In the genomic region with DNA sequence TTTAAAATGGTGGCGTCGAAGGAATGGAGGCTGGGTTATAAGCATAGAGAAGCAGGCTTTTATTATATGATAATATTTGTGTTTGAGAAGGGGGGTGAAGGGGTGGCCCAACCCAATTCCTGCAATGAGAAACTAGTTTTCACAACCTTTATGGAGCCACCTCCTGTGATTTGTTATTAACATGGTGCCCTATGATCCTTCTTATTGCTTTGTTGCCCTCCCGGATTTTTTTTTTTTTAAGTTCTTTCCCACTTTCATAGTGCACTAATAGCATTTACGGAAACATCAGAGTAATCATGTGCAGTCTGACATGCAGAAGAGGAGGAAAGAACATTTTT, we compare ENCODE assay signal across 1 cellular context.
TF ChIP-seq lines count a peak whose summit lies in the region.

No MANE protein-coding gene starts in this region.

TF ChIP-seq in HEK293, 187 proteins besides CTCF, POLR2A, EP300 and RAD21 (continued from another document and continues in another):
- TF ChIP-seq OSR2 (tag by site-specific recombination; IDR thresholded peaks at IDR 0.05) (peak; percentile 55; the same call in 1 of the 2 replicates), BCL11A (tag by site-specific recombination; IDR thresholded peaks at IDR 0.05; ENCODE audit: low read depth) (0 out of 2 replicates have a peak, but pooled peaks have one; percentile 68), ZFP69B (tag by site-specific recombination; IDR thresholded peaks at IDR 0.05) (no peak), SP3 (tag by site-specific recombination; IDR thresholded peaks at IDR 0.05) (0 out of 2 replicates have a peak, but pooled peaks have one; percentile 1), ZNF664 (tag by site-specific recombination; IDR thresholded peaks at IDR 0.05) (0 out of 2 replicates have a peak, but pooled peaks have one; percentile 23), YY2 (tag by site-specific recombination; IDR thresholded peaks at IDR 0.05) (0 out of 2 replicates have a peak, but pooled peaks have one; percentile 21), ZNF133 (tag by site-specific recombination; IDR thresholded peaks at IDR 0.05) (no peak), MYNN (tag by site-specific recombination; IDR thresholded peaks at IDR 0.05; ENCODE audit: borderline replicate concordance) (peak; percentile 69; the same call in 1 of the 2 replicates), WT1 (tag by site-specific recombination; IDR thresholded peaks at IDR 0.05) (peak; percentile 60; the same call in 1 of the 2 replicates), OVOL3 (tag by site-specific recombination; IDR thresholded peaks at IDR 0.05) (0 out of 2 replicates have a peak, but pooled peaks have one; percentile 17), ZNF341 (tag by site-specific recombination; IDR thresholded peaks at IDR 0.05; ENCODE audit: low read depth) (no peak), TCF7L2 (IDR thresholded peaks at IDR 0.05; ENCODE audit: borderline replicate concordance, low read depth, low read length) (0 out of 2 replicates have a peak, but pooled peaks have one; percentile 35), GLIS1 (tag by site-specific recombination; IDR thresholded peaks at IDR 0.05) (no peak), ZNF18 (tag by site-specific recombination; IDR thresholded peaks at IDR 0.05) (peak; percentile 22; the same call in 1 of the 2 replicates), KLF7 (tag by site-specific recombination; IDR thresholded peaks at IDR 0.05; ENCODE audit: borderline replicate concordance) (peak; percentile 55; the same call in 1 of the 2 replicates), ZNF623 (tag by site-specific recombination; IDR thresholded peaks at IDR 0.05) (no peak), ZNF654 (tag by site-specific recombination; IDR thresholded peaks at IDR 0.05; ENCODE audit: low read depth) (peak; percentile 6; the same call in 1 of the 2 replicates), ZNF768 (tag by site-specific recombination; IDR thresholded peaks at IDR 0.05) (no peak), ZBTB20 (tag by site-specific recombination; IDR thresholded peaks at IDR 0.05) (no peak), ZNF610 (tag by site-specific recombination; IDR thresholded peaks at IDR 0.05; ENCODE audit: borderline replicate concordance) (no peak), ZSCAN16 (tag by site-specific recombination; IDR thresholded peaks at IDR 0.05) (no peak), PRDM2 (tag by site-specific recombination; IDR thresholded peaks at IDR 0.05; ENCODE audit: borderline replicate concordance) (no peak), ZNF629 (tag by site-specific recombination; IDR thresholded peaks at IDR 0.05) (no peak; the same call in 1 of the 2 replicates), MEIS1 (CRISPR knock-in tag; IDR thresholded peaks at IDR 0.05; ENCODE audit: borderline replicate concordance) (no peak), ZNF335 (tag by site-specific recombination; conservative IDR thresholded peaks at IDR 0.05) (peak; percentile 97), BCL11B (tag by site-specific recombination; IDR thresholded peaks at IDR 0.05; ENCODE audit: low read depth) (peak; percentile 67; the same call in 1 of the 2 replicates), PRDM6 (tag by site-specific recombination; IDR thresholded peaks at IDR 0.05) (peak; percentile 99)
- TF ChIP-seq, protein P1, sequence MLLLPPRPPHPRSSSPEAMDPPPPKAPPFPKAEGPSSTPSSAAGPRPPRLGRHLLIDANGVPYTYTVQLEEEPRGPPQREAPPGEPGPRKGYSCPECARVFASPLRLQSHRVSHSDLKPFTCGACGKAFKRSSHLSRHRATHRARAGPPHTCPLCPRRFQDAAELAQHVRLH (tag by site-specific recombination; IDR thresholded peaks at IDR 0.05) = 0 out of 2 replicates have a peak, but pooled peaks have one; percentile 43
- TF ChIP-seq, protein P2, sequence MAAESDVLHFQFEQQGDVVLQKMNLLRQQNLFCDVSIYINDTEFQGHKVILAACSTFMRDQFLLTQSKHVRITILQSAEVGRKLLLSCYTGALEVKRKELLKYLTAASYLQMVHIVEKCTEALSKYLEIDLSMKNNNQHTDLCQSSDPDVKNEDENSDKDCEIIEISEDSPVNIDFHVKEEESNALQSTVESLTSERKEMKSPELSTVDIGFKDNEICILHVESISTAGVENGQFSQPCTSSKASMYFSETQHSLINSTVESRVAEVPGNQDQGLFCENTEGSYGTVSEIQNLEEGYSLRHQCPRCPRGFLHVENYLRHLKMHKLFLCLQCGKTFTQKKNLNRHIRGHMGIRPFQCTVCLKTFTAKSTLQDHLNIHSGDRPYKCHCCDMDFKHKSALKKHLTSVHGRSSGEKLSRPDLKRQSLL (tag by site-specific recombination; IDR thresholded peaks at IDR 0.05) = peak; percentile 25; the same call in 1 of the 2 replicates
- TF ChIP-seq, protein P3, sequence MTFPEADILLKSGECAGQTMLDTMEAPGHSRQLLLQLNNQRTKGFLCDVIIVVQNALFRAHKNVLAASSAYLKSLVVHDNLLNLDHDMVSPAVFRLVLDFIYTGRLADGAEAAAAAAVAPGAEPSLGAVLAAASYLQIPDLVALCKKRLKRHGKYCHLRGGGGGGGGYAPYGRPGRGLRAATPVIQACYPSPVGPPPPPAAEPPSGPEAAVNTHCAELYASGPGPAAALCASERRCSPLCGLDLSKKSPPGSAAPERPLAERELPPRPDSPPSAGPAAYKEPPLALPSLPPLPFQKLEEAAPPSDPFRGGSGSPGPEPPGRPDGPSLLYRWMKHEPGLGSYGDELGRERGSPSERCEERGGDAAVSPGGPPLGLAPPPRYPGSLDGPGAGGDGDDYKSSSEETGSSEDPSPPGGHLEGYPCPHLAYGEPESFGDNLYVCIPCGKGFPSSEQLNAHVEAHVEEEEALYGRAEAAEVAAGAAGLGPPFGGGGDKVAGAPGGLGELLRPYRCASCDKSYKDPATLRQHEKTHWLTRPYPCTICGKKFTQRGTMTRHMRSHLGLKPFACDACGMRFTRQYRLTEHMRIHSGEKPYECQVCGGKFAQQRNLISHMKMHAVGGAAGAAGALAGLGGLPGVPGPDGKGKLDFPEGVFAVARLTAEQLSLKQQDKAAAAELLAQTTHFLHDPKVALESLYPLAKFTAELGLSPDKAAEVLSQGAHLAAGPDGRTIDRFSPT (tag by site-specific recombination; IDR thresholded peaks at IDR 0.05) = 0 out of 2 replicates have a peak, but pooled peaks have one; percentile 13
- TF ChIP-seq, protein P4, sequence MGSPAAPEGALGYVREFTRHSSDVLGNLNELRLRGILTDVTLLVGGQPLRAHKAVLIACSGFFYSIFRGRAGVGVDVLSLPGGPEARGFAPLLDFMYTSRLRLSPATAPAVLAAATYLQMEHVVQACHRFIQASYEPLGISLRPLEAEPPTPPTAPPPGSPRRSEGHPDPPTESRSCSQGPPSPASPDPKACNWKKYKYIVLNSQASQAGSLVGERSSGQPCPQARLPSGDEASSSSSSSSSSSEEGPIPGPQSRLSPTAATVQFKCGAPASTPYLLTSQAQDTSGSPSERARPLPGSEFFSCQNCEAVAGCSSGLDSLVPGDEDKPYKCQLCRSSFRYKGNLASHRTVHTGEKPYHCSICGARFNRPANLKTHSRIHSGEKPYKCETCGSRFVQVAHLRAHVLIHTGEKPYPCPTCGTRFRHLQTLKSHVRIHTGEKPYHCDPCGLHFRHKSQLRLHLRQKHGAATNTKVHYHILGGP (tag by site-specific recombination; IDR thresholded peaks at IDR 0.05) = no peak
- TF ChIP-seq, protein P5, sequence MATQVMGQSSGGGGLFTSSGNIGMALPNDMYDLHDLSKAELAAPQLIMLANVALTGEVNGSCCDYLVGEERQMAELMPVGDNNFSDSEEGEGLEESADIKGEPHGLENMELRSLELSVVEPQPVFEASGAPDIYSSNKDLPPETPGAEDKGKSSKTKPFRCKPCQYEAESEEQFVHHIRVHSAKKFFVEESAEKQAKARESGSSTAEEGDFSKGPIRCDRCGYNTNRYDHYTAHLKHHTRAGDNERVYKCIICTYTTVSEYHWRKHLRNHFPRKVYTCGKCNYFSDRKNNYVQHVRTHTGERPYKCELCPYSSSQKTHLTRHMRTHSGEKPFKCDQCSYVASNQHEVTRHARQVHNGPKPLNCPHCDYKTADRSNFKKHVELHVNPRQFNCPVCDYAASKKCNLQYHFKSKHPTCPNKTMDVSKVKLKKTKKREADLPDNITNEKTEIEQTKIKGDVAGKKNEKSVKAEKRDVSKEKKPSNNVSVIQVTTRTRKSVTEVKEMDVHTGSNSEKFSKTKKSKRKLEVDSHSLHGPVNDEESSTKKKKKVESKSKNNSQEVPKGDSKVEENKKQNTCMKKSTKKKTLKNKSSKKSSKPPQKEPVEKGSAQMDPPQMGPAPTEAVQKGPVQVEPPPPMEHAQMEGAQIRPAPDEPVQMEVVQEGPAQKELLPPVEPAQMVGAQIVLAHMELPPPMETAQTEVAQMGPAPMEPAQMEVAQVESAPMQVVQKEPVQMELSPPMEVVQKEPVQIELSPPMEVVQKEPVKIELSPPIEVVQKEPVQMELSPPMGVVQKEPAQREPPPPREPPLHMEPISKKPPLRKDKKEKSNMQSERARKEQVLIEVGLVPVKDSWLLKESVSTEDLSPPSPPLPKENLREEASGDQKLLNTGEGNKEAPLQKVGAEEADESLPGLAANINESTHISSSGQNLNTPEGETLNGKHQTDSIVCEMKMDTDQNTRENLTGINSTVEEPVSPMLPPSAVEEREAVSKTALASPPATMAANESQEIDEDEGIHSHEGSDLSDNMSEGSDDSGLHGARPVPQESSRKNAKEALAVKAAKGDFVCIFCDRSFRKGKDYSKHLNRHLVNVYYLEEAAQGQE (tag by site-specific recombination; IDR thresholded peaks at IDR 0.05) = no peak
